Comparison of ENCODE assay signal across 9 cellular contexts in the genomic region with DNA sequence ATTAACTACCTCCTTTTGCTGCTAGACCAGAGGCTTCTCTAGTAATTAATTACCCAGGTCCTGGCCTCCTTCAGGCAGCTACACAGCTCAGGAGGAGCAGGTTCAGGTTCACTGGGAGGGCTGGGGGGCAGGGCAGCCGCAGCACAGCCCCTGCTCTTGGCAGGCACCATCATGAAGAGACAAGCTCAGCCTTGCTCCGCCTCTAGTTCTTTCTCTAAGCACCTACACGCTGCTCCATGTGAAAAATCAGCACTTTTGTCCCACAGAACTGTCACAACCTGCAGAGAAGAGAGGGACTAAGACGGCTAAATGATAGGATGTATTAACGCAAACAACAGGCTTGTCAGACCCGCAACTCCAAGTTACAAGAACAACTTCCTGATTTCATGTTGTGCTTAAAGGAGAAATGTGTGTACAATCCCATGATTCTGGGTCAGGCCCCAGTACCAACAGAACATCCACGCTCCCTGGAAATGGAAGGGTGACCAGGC. TPM values are rescaled to one million over a fixed set of nuclear protein-coding genes. Genes with fewer than 3 reads are reported as not detected.
A peak's percentile ranks its signal among the peaks of the same experiment; 100 is the strongest.
DNase-seq lines count a peak whose midpoint lies in the region; ATAC-seq, FAIRE-seq and TF ChIP-seq lines count a peak whose summit lies in the region.
"Had no signal": no experiment of that assay in that cellular context is flagged by ENCODE, and none has a peak within 500 bp of the region (broad histone marks: within the 10 kb centered on the region; RNA-seq: fewer than 3 reads in every experiment).

No MANE protein-coding gene starts in this region.

- H2AFZ ChIP-seq in GM23248, result no peak overlapping the region

- peaks cover 98% of the 10 kb centered on the region for H3K79me2 ChIP-seq in GM23248 (ENCODE audit: insufficient read depth)

- no peak for ATAC-seq in HG03342 (IDR thresholded peaks at IDR 0.05; ENCODE audit: unreplicated experiment)

- no peaks in the 10 kb centered on the region for H3K9me2 ChIP-seq in GM23248 (ENCODE audit: insufficient read depth)

- peak overlapping the region; percentile 40 for H3K4me3 ChIP-seq in endocrine pancreas (ENCODE audit: control insufficient read depth, insufficient read depth, low read length)
- H3K4me3 ChIP-seq in GM23248, result no peak overlapping the region

- peak; percentile 63 for FAIRE-seq in GM12891 (lab: Jason Lieb, UNC)

- H3K9me3 ChIP-seq in endocrine pancreas (ENCODE audit: control insufficient read depth, low read length) (no peaks in the 10 kb centered on the region), GM23248 (ENCODE audit: low read depth) (no peaks in the 10 kb centered on the region)

- H3K27ac ChIP-seq in GM23248, result no peak overlapping the region

- H3K9ac ChIP-seq in endocrine pancreas (ENCODE audit: control insufficient read depth, insufficient read depth, low read length) (no peak overlapping the region), GM23248 (no peak overlapping the region)

- H4K20me1 ChIP-seq in GM23248 (ENCODE audit: insufficient read depth), result peaks cover 19% of the 10 kb centered on the region

- in situ Hi-C loops in GM23248 (cut with MboI), result no loop called here

- TF ChIP-seq POLR2A in GM12891 (IDR thresholded peaks at IDR 0.05; ENCODE audit: low read depth, low read length), result no peak

- H3F3A ChIP-seq in GM23248 (ENCODE audit: insufficient read depth), result no peaks in the 10 kb centered on the region

- DNase-seq in GM12891 (ENCODE audit: insufficient read length, low spot score) (no peak), NCI-H2171 (lab: John Stamatoyannopoulos, UW) (peak; percentile 78), pons (ENCODE audit: low spot score) (peak; percentile 28), GM23248 (no peak), KG1 (lab: John Stamatoyannopoulos, UW) (no peak), NCI-H446 treated with DMSO at 0.1 percent for 48 hours (lab: John Stamatoyannopoulos, UW) (no peak)
- DNase-seq: central memory CD4-positive, alpha-beta T cell had no signal

- no peaks in the 10 kb centered on the region for H3K36me3 ChIP-seq in endocrine pancreas (ENCODE audit: control insufficient read depth, insufficient read depth, low read length)
- no peaks in the 10 kb centered on the region for H3K36me3 ChIP-seq in GM23248 (ENCODE audit: low read depth)

- no peak overlapping the region for H3K4me2 ChIP-seq in GM23248 (ENCODE audit: unreplicated experiment)

- H3K4me1 ChIP-seq in endocrine pancreas (ENCODE audit: control insufficient read depth, insufficient read depth, low read length) (peaks cover 8% of the 10 kb centered on the region), GM23248 (ENCODE audit: insufficient read depth) (no peaks in the 10 kb centered on the region)

- no peaks in the 10 kb centered on the region for H3K27me3 ChIP-seq in endocrine pancreas (ENCODE audit: control insufficient read depth, insufficient read depth, low read length)
- H3K27me3 ChIP-seq in GM23248 (replicated peaks; ENCODE audit: insufficient read depth), result no peaks in the 10 kb centered on the region

- 67 to 68% methylated on average over 7 of the region's 7 CpGs for WGBS in GM23248 (ENCODE audit: low coverage in 1 of 2, low lambda C conversion rate in 2 of 2, missing lambda C conversion rate in 2 of 2), 2 experiments

TF ChIP-seq in GM12891, 5 proteins besides CTCF, POLR2A, EP300 and RAD21:
- TF ChIP-seq PAX5 (IDR thresholded peaks at IDR 0.05; ENCODE audit: insufficient read depth, low read length, severe bottlenecking) (no peak), SPI1 (IDR thresholded peaks at IDR 0.05; ENCODE audit: low read depth, low read length) (no peak), POU2F2 (IDR thresholded peaks at IDR 0.05; ENCODE audit: low read depth, low read length) (no peak), TAF1 (IDR thresholded peaks at IDR 0.05; ENCODE audit: low read depth, low read length) (no peak), POLR2AphosphoS5 (IDR thresholded peaks at IDR 0.05; ENCODE audit: low read depth, low read length) (no peak)

RNA-seq across cellular contexts. Expression of a gene that starts 53.4 kb away (rescaled TPM):
- 114 TPM for polyA plus RNA-seq in GM12891 (2012; ENCODE audit: low read depth, missing spikeins)
- total RNA-seq in GM23248 (2014; rRNA removed; shearing (Covaris generic)), result 65.0 and 103 TPM in 2 replicates
- 96.6 and 105 TPM in 2 replicates for polyA plus RNA-seq in GM23248 (2016; fragmentation: Nextera tagmentation; extraction: Ambion mirVana)

Comparison
In these comparisons a context has a peak if more than half of its experiments do, and no peak if none do; other contexts are left out.
1. DNase-seq: peak in NCI-H2171 (single experiment) and pons (single experiment); none in GM12891 (single experiment), GM23248 (single experiment), KG1 (single experiment) and NCI-H446 treated with DMSO at 0.1 percent for 48 hours (single experiment).